8 cellular contexts compared by ENCODE assay signal in the genomic region with DNA sequence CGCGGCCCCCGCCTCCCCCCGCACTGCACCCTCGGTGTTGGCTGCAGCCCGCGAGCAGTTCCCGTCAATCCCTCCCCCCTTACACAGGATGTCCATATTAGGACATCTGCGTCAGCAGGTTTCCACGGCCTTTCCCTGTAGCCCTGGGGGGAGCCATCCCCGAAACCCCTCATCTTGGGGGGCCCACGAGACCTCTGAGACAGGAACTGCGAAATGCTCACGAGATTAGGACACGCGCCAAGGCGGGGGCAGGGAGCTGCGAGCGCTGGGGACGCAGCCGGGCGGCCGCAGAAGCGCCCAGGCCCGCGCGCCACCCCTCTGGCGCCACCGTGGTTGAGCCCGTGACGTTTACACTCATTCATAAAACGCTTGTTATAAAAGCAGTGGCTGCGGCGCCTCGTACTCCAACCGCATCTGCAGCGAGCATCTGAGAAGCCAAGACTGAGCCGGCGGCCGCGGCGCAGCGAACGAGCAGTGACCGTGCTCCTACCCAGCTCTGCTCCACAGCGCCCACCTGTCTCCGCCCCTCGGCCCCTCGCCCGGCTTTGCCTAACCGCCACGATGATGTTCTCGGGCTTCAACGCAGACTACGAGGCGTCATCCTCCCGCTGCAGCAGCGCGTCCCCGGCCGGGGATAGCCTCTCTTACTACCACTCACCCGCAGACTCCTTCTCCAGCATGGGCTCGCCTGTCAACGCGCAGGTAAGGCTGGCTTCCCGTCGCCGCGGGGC. TPM values are rescaled to one million over a fixed set of nuclear protein-coding genes. Genes with fewer than 3 reads are reported as not detected.
DNase-seq lines count a peak whose midpoint lies in the region; FAIRE-seq and TF ChIP-seq lines count a peak whose summit lies in the region.

A gene (plus strand): TSS at position 407 of the 731 bp plus-strand sequence. CDS start 155 bp downstream, at position 562.

- H3K36me3 ChIP-seq in SJSA1 (peaks cover 17% of the 10 kb centered on the region), neuronal stem cell (replicated peaks in 1 of 2; ENCODE audit: control insufficient read depth in 2 of 2, insufficient read depth in 2 of 2, low read length in 2 of 2) (peaks cover 7 to 19% of the 10 kb centered on the region in 2 donors), subcutaneous abdominal adipose tissue (ENCODE audit: control insufficient read depth in 5 of 5, insufficient read depth in 5 of 5, low read length in 5 of 5) (peaks cover 3 to 29% (median 28%) of the 10 kb centered on the region in 5 donors)

- peak within 1 kb of the TSS; percentile 82 for H2BK120ac ChIP-seq in neuronal stem cell (ENCODE audit: low read depth, low read length)

- H2AFZ ChIP-seq in neuronal stem cell (ENCODE audit: low read length), result peak within 1 kb of the TSS; percentile 97

- DNase-seq in GM04504 (ENCODE audit: low read depth) (peak; percentile 91), HFF-Myc (ENCODE audit: extremely low read depth, low read depth) (peak; percentile 75), NAMALWA (ENCODE audit: low spot score) (peak; percentile 87), SJSA1 (ENCODE audit: low read depth in 1 of 2, low spot score in 2 of 2) (peak; percentile 90 to 97), frontal cortex (ENCODE audit: low spot score in 2 of 2) (peak; percentile 96 to 99), neuronal stem cell (ENCODE audit: low spot score) (peak; percentile 95)
- peak; percentile 90 for DNase-seq in activated naive CD4-positive, alpha-beta T cell treated with Interleukin-2 at 50 U/mL for 16 hours

- H3K4me1 ChIP-seq in SJSA1 (replicated peaks), result peaks cover 42% of the 10 kb centered on the region
- peaks cover 3 to 29% of the 10 kb centered on the region in 2 donors for H3K4me1 ChIP-seq in neuronal stem cell (ENCODE audit: control insufficient read depth in 2 of 2, insufficient read depth in 1 of 2, low read depth in 1 of 2, low read length in 2 of 2)
- H3K4me1 ChIP-seq in subcutaneous abdominal adipose tissue (ENCODE audit: control insufficient read depth in 5 of 5, insufficient read depth in 5 of 5, low read length in 5 of 5), result peaks cover 11 to 63% (median 47%) of the 10 kb centered on the region in 5 donors

- H4K91ac ChIP-seq in neuronal stem cell (ENCODE audit: low read depth, low read length, poor library complexity), result no peak within 1 kb of the TSS

- no peaks in the 10 kb centered on the region for H3K79me1 ChIP-seq in neuronal stem cell (ENCODE audit: low read depth, low read length)

- H3K14ac ChIP-seq in neuronal stem cell (ENCODE audit: low read length), result peak within 1 kb of the TSS; percentile 1

- H3K27me3 ChIP-seq in SJSA1 (replicated peaks) (no peaks in the 10 kb centered on the region), neuronal stem cell (ENCODE audit: control insufficient read depth in 3 of 3, insufficient read depth in 3 of 3, low read depth in 1 of 3, low read length in 3 of 3) (peaks cover 2 to 24% (median 13%) of the 10 kb centered on the region in 3 experiments), subcutaneous abdominal adipose tissue (ENCODE audit: control insufficient read depth in 5 of 5, insufficient read depth in 4 of 5, low read length in 5 of 5) (peaks cover 0 to 5% (median 0%) of the 10 kb centered on the region in 5 donors)

- peak within 1 kb of the TSS; percentile 98 for H3K4me2 ChIP-seq in neuronal stem cell (ENCODE audit: insufficient read depth, low read length, poor library complexity, severe bottlenecking)

- FAIRE-seq in frontal cortex (lab: Jason Lieb, UNC), result no peak

- no peak for TF ChIP-seq CTCF in HFF-Myc (IDR thresholded peaks at IDR 0.05; ENCODE audit: low read depth, low read length, missing control alignments)

- no CpG with 5 or more reads among the region's 69 CpGs for WGBS in neuronal stem cell (ENCODE audit: extremely low coverage in 2 of 2, insufficient read length in 2 of 2, insufficient replicate concordance in 1 of 2), 2 donors

- no peak within 1 kb of the TSS for H3K4ac ChIP-seq in neuronal stem cell (ENCODE audit: low read length)

- H2BK5ac ChIP-seq in neuronal stem cell (ENCODE audit: low read length), result peak within 1 kb of the TSS; percentile 100

- peak within 1 kb of the TSS; percentile 93 for H3K23ac ChIP-seq in neuronal stem cell (ENCODE audit: low read depth, low read length, poor library complexity)

- no peak within 1 kb of the TSS for H2AK5ac ChIP-seq in neuronal stem cell (ENCODE audit: low read depth, low read length)

- peak within 1 kb of the TSS; percentile 98 for H3K9ac ChIP-seq in neuronal stem cell (ENCODE audit: low read depth, low read length, poor library complexity)
- peak within 1 kb of the TSS; percentile 52 to 97 (median 92) for H3K9ac ChIP-seq in subcutaneous abdominal adipose tissue (ENCODE audit: low read length in 5 of 5)

- peak within 1 kb of the TSS; percentile 30 for H2BK15ac ChIP-seq in neuronal stem cell (ENCODE audit: low read length)

- H3K18ac ChIP-seq in neuronal stem cell (ENCODE audit: low read length), result peak within 1 kb of the TSS; percentile 99

- H3K9me3 ChIP-seq in SJSA1 (replicated peaks) (no peaks in the 10 kb centered on the region), neuronal stem cell (replicated peaks in 1 of 2; ENCODE audit: control insufficient read depth in 2 of 2, insufficient read depth in 1 of 2, low read depth in 1 of 2, low read length in 2 of 2) (no peaks in the 10 kb centered on the region), subcutaneous abdominal adipose tissue (ENCODE audit: control insufficient read depth in 5 of 5, low read length in 5 of 5) (no peaks in the 10 kb centered on the region)

- no peak within 1 kb of the TSS for H2BK12ac ChIP-seq in neuronal stem cell (ENCODE audit: low read length)

- no peak within 1 kb of the TSS for H4K8ac ChIP-seq in neuronal stem cell (ENCODE audit: low read depth, low read length)

- H3K27ac ChIP-seq in SJSA1 (peak within 1 kb of the TSS; percentile 100), neuronal stem cell (replicated peaks; ENCODE audit: low read length) (peak within 1 kb of the TSS; percentile 76), subcutaneous abdominal adipose tissue (ENCODE audit: low read depth, low read length) (peak within 1 kb of the TSS; percentile 93)

- H3K4me3 ChIP-seq in HFF-Myc (replicated peaks; ENCODE audit: low read depth, low read length), result peak within 1 kb of the TSS; percentile 87
- peak within 1 kb of the TSS; percentile 51 for H3K4me3 ChIP-seq in SJSA1
- H3K4me3 ChIP-seq in neuronal stem cell (ENCODE audit: low read length in 2 of 2), result peak within 1 kb of the TSS; percentile 70 to 90
- peak within 1 kb of the TSS; percentile 98 to 100 (median 99) for H3K4me3 ChIP-seq in subcutaneous abdominal adipose tissue (ENCODE audit: low read depth in 1 of 5, low read length in 5 of 5)

RNA-seq across cellular contexts. Expression of the gene that starts here (rescaled TPM):
- total RNA-seq in SJSA1 (2014; rRNA removed; shearing (Covaris generic)), result 6.6 and 7.9 TPM in 2 replicates
- 15.1 TPM for total RNA-seq in frontal cortex
- 20.4 TPM for polyA plus RNA-seq in neuronal stem cell (2013, experiment 1 of 2)
- 21.0 TPM for polyA plus RNA-seq in neuronal stem cell (2013, experiment 2 of 2)

Comparison
In these comparisons a context has a peak if more than half of its experiments do, and no peak if none do; other contexts are left out.
1. Peak in every context shown above with its lines: DNase-seq, H3K4me3 ChIP-seq and H3K27ac ChIP-seq.